Comparison of ENCODE assay signal across 8 cellular contexts in the genomic region with DNA sequence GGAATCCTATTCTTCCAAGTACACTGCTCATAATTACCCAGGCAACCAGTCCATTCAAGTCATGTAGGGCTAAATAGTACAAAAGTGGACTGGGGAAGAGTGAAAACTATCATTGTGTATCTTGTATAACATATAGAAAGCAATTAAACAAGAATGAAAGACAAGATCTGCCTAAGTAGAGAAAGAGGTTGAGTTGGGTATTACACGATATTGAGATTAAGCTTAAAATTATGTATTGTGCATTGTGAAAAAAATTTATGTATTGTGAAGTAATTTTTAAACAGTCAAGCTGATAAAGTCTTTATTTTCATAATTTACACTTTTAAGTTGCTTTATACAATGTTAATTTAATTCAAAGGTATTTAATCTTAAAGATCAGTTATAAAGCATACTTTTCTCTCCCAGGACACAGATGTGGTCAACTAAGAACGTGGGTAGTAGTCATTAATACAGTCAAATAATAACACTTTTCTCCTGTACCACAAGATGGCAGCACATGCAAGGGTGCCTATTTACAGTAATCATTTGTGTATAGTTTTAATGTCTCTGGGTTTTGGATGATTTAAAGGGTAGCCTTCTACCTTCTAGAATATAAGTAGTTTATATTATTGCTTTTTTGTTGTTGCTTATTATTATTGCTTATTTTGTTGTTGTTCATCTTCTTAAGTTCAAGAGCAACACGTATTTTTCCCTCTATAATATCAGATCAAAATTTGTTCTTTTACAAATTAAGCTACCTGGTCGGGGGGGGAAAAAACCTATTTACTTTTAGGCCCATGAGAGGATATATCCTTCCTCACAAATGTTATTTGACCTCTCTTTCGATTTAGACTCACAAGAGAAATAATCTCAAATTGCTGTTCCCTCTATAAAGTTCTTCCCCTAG. TPM values are rescaled to one million over a fixed set of nuclear protein-coding genes. Genes with fewer than 3 reads are reported as not detected.
A peak's percentile ranks its signal among the peaks of the same experiment; 100 is the strongest.
DNase-seq lines count a peak whose midpoint lies in the region; ATAC-seq and TF ChIP-seq lines count a peak whose summit lies in the region.

No MANE protein-coding gene starts in this region.

- no peaks in the 10 kb centered on the region for H3K4me1 Mint-ChIP-seq in activated CD8-positive, alpha-beta T cell treated with anti-CD3 and anti-CD28 coated beads for 36 hours (ENCODE audit: low read depth)

- no peak for TF ChIP-seq POLR2A in gastroesophageal sphincter (IDR thresholded peaks at IDR 0.05)

- no peaks in the 10 kb centered on the region for H3K9me3 ChIP-seq in gastroesophageal sphincter

- H3K27me3 Mint-ChIP-seq in activated CD8-positive, alpha-beta T cell treated with anti-CD3 and anti-CD28 coated beads for 36 hours, result no peaks in the 10 kb centered on the region

- no peak overlapping the region for H3K4me3 ChIP-seq in gastroesophageal sphincter

- CTCF ChIA-PET in activated CD8-positive, alpha-beta T cell treated with anti-CD3 and anti-CD28 coated beads for 36 hours (lab: Charles Lee), result interaction anchor here (0.5 to 2.3 kb wide), 9 partner anchors 148 to 947 kb away, joined by 3 to 15 read pairs (median 3); no protein-coding TSS in a partner anchor

- no peak overlapping the region for H3K27ac Mint-ChIP-seq in activated CD8-positive, alpha-beta T cell treated with anti-CD3 and anti-CD28 coated beads for 36 hours

- peak; percentile 82 for ATAC-seq in GM19025 (IDR thresholded peaks at IDR 0.05; ENCODE audit: low read depth, unreplicated experiment)
- peak; percentile 87 for ATAC-seq in HG03066 (IDR thresholded peaks at IDR 0.05; ENCODE audit: low read depth, unreplicated experiment)
- ATAC-seq in activated CD8-positive, alpha-beta T cell treated with anti-CD3 and anti-CD28 coated beads for 36 hours, result peak; percentile 76
- ATAC-seq in gastroesophageal sphincter, result peak; percentile 66

- no peaks in the 10 kb centered on the region for H3K36me3 ChIP-seq in gastroesophageal sphincter

- no peaks in the 10 kb centered on the region for H3K27me3 ChIP-seq in gastroesophageal sphincter

- H3K27ac ChIP-seq in gastroesophageal sphincter, result no peak overlapping the region

- TF ChIP-seq EP300 in gastroesophageal sphincter (IDR thresholded peaks at IDR 0.05), result no peak

- no peaks in the 10 kb centered on the region for H3K4me1 ChIP-seq in gastroesophageal sphincter

- no peaks in the 10 kb centered on the region for H3K36me3 Mint-ChIP-seq in activated CD8-positive, alpha-beta T cell treated with anti-CD3 and anti-CD28 coated beads for 36 hours (ENCODE audit: low read depth)

- intact Hi-C loops in activated CD8-positive, alpha-beta T cell treated with anti-CD3 and anti-CD28 coated beads for 36 hours (cut with micrococcal nuclease), result loop anchor here (5.0 to 10.0 kb wide), 2 partner anchors 229 to 862 kb away; no protein-coding TSS in a partner anchor

- DNase-seq in DMS 273 (lab: John Stamatoyannopoulos, UW; ENCODE audit: unreplicated experiment), result peak; percentile 76
- DNase-seq in NCI-H345 treated with DMSO at 0.1 percent for 48 hours (lab: John Stamatoyannopoulos, UW; ENCODE audit: unreplicated experiment), result peak; percentile 0
- DNase-seq in activated CD8-positive, alpha-beta T cell treated with anti-CD3 and anti-CD28 coated beads for 36 hours, result peak; percentile 40
- peak; percentile 84 for DNase-seq in pons (ENCODE audit: low spot score)
- DNase-seq in activated CD8-positive, alpha-beta memory T cell treated with anti-CD3 and anti-CD28 coated beads, Interleukin-2, amount 50 U/mL, for 48 hours, result no peak

- peak; percentile 87 for TF ChIP-seq CTCF in activated CD8-positive, alpha-beta T cell treated with anti-CD3 and anti-CD28 coated beads for 36 hours (IDR thresholded peaks at IDR 0.05)
- TF ChIP-seq CTCF in gastroesophageal sphincter (IDR thresholded peaks at IDR 0.05), result peak; percentile 73 to 83 (median 78)

- WGBS in gastroesophageal sphincter (ENCODE audit: low coverage in 1 of 2), 2 donors, result 45 to 48% methylated on average over 4 to 5 of the region's 5 CpGs

- POLR2A ChIA-PET in activated CD8-positive, alpha-beta T cell treated with anti-CD3 and anti-CD28 coated beads for 36 hours (lab: Charles Lee), result no interaction called here

- no peak overlapping the region for H3K4me3 Mint-ChIP-seq in activated CD8-positive, alpha-beta T cell treated with anti-CD3 and anti-CD28 coated beads for 36 hours

- no peaks in the 10 kb centered on the region for H3K9me3 Mint-ChIP-seq in activated CD8-positive, alpha-beta T cell treated with anti-CD3 and anti-CD28 coated beads for 36 hours

RNA-seq across cellular contexts. Expression of gene SLC27A6, which starts 59.8 kb away (rescaled TPM):
- total RNA-seq in activated CD8-positive, alpha-beta T cell treated with anti-CD3 and anti-CD28 coated beads for 36 hours, result not detected
- 10 to 100 TPM in 3 of 4 donors, under 1 TPM in 1; 0.67 to 80.1 (median 33.4) TPM for total RNA-seq in gastroesophageal sphincter
